18 cellular contexts compared by ENCODE assay signal in genomic region chr3:124347418-124347817, GRCh38.
A peak's percentile ranks its signal among the peaks of the same experiment; 100 is the strongest.
DNase-seq lines count a peak whose midpoint lies in the region; ATAC-seq and TF ChIP-seq lines count a peak whose summit lies in the region.
"Had no signal": no experiment of that assay in that cellular context is flagged by ENCODE, and none has a peak within 500 bp of the region (broad histone marks: within the 10 kb centered on the region; RNA-seq: fewer than 3 reads in every experiment).

No MANE protein-coding gene starts in this region.

- no peaks in the 10 kb centered on the region for H3K9me3 Mint-ChIP-seq in endothelial cell (ENCODE audit: unreplicated experiment)
- H3K9me3 Mint-ChIP-seq: activated CD4-positive, alpha-beta memory T cell treated with anti-CD3 and anti-CD28 coated beads for 36 hours; activated naive CD4-positive, alpha-beta T cell treated with anti-CD3 and anti-CD28 coated beads, Interleukin-2, amount 10 ng/mL, durations not matched to agents 7 days and 5 days had no signal

- peak overlapping the region; percentile 68 for H3K4me3 Mint-ChIP-seq in endothelial cell (ENCODE audit: unreplicated experiment)
- H3K4me3 Mint-ChIP-seq: activated CD4-positive, alpha-beta memory T cell treated with anti-CD3 and anti-CD28 coated beads for 36 hours; activated naive CD4-positive, alpha-beta T cell treated with anti-CD3 and anti-CD28 coated beads, Interleukin-2, amount 10 ng/mL, durations not matched to agents 7 days and 5 days; naive B cell had no signal

- H3K36me3 Mint-ChIP-seq in endothelial cell (ENCODE audit: low read depth, unreplicated experiment) = peaks cover 22% of the 10 kb centered on the region
- H3K36me3 Mint-ChIP-seq: activated CD4-positive, alpha-beta memory T cell treated with anti-CD3 and anti-CD28 coated beads for 36 hours; activated naive CD4-positive, alpha-beta T cell treated with anti-CD3 and anti-CD28 coated beads, Interleukin-2, amount 10 ng/mL, durations not matched to agents 7 days and 5 days; naive B cell had no signal

- no peak for ATAC-seq in right cardiac atrium

- no peak overlapping the region for H3K27ac ChIP-seq in left ventricle myocardium inferior (replicated peaks)
- H3K27ac ChIP-seq in right cardiac atrium (ENCODE audit: low read length) = no peak overlapping the region
- H3K27ac ChIP-seq in RWPE1 = no peak overlapping the region
- H3K27ac ChIP-seq: testis had no signal

- TF ChIP-seq CTCF in left ventricle myocardium inferior (IDR thresholded peaks at IDR 0.05; ENCODE audit: borderline replicate concordance) (peak; percentile 29), endothelial cell (IDR thresholded peaks at IDR 0.05; ENCODE audit: unreplicated experiment) (no peak), RWPE1 (conservative IDR thresholded peaks at IDR 0.05; ENCODE audit: low read depth) (no peak)

- H3K4me3 ChIP-seq in left ventricle myocardium inferior = no peak overlapping the region
- no peak overlapping the region for H3K4me3 ChIP-seq in right cardiac atrium (ENCODE audit: low read length)
- H3K4me3 ChIP-seq: testis had no signal

- no peaks in the 10 kb centered on the region for H3K9me3 ChIP-seq in left ventricle myocardium inferior (replicated peaks)
- H3K9me3 ChIP-seq in right cardiac atrium (ENCODE audit: control insufficient read depth, low read length) = no peaks in the 10 kb centered on the region
- H3K9me3 ChIP-seq: testis had no signal

- peaks cover 1% of the 10 kb centered on the region for H3K27me3 Mint-ChIP-seq in endothelial cell (ENCODE audit: unreplicated experiment)
- H3K27me3 Mint-ChIP-seq: activated CD4-positive, alpha-beta memory T cell treated with anti-CD3 and anti-CD28 coated beads for 36 hours had no signal

- H3K4me1 ChIP-seq in left ventricle myocardium inferior (no peaks in the 10 kb centered on the region), right cardiac atrium (ENCODE audit: control insufficient read depth, insufficient read depth, low read length) (no peaks in the 10 kb centered on the region)
- H3K4me1 ChIP-seq: testis had no signal

- H3K36me3 ChIP-seq in left ventricle myocardium inferior = peaks cover 7% of the 10 kb centered on the region

- 69% methylated on average over 2 of the region's 2 CpGs for WGBS in right cardiac atrium

- H3K27me3 ChIP-seq in left ventricle myocardium inferior (ENCODE audit: low read depth) (no peaks in the 10 kb centered on the region), right cardiac atrium (ENCODE audit: control insufficient read depth, insufficient read depth) (no peaks in the 10 kb centered on the region)
- H3K27me3 ChIP-seq: testis had no signal

- DNase-seq in left ventricle myocardium inferior (no peak), right cardiac atrium (no peak), NCI-H69 (lab: John Stamatoyannopoulos, UW) (peak; percentile 42), endothelial cell (ENCODE audit: low spot score) (no peak), RWPE1 (ENCODE audit: low spot score) (no peak), A172 (ENCODE audit: low spot score) (no peak), midbrain (lab: John Stamatoyannopoulos, UW) (no peak)
- DNase-seq in stimulated activated CD4-positive, alpha-beta T cell treated with anti-CD3 and anti-CD28 coated beads, Interleukin-4, amount 100 ng/mL, for 24 hours = no peak
- DNase-seq: activated CD4-positive, alpha-beta memory T cell treated with anti-CD3 and anti-CD28 coated beads for 36 hours; activated naive CD4-positive, alpha-beta T cell treated with anti-CD3 and anti-CD28 coated beads, Interleukin-2, amount 10 ng/mL, durations not matched to agents 7 days and 5 days; activated T-cell treated with anti-CD3 and anti-CD28 coated beads, Interleukin-2, amount 50 U/mL, for 1 hour; cortex of kidney; GOT3; KG1; naive B cell; NCI-H1105 treated with DMSO at 0.1 percent for 48 hours; NCI-H446 treated with DMSO at 0.1 percent for 48 hours; testis had no signal

- POLR2A ChIA-PET in RWPE1 (lab: Yijun Ruan, JAX; ENCODE audit: low non-redundant PET) = no interaction called here

- no peak overlapping the region for H3K27ac Mint-ChIP-seq in endothelial cell (ENCODE audit: unreplicated experiment)
- H3K27ac Mint-ChIP-seq: activated CD4-positive, alpha-beta memory T cell treated with anti-CD3 and anti-CD28 coated beads for 36 hours; activated naive CD4-positive, alpha-beta T cell treated with anti-CD3 and anti-CD28 coated beads, Interleukin-2, amount 10 ng/mL, durations not matched to agents 7 days and 5 days; naive B cell had no signal

- intact Hi-C loops in left ventricle myocardium inferior (cut with micrococcal nuclease) (no loop called here), right cardiac atrium (cut with DNase I) (loop anchor here in 1 of 4 donors (5.0 kb wide), 1 partner anchor 200 kb away; no protein-coding TSS in a partner anchor)

- H3K4me1 Mint-ChIP-seq in endothelial cell (ENCODE audit: unreplicated experiment) = no peaks in the 10 kb centered on the region
- H3K4me1 Mint-ChIP-seq: activated naive CD4-positive, alpha-beta T cell treated with anti-CD3 and anti-CD28 coated beads, Interleukin-2, amount 10 ng/mL, durations not matched to agents 7 days and 5 days; naive B cell had no signal

- CTCF ChIA-PET in RWPE1 (lab: Yijun Ruan, JAX) = interaction anchor here (0.5 to 1.0 kb wide), 4 partner anchors 121 to 695 kb away, joined by 3 to 4 read pairs (median 3); no protein-coding TSS in a partner anchor
